ENCODE assay signal across 8 cellular contexts in genomic region chr15:50003786-50004334, GRCh38.
DNase-seq lines count a peak whose midpoint lies in the region; ATAC-seq and TF ChIP-seq lines count a peak whose summit lies in the region.

No MANE protein-coding gene starts in this region.

- no peaks in the 10 kb centered on the region for H3K9me3 ChIP-seq in hepatocyte (ENCODE audit: low read depth)

- H3K4me1 Mint-ChIP-seq in T-cell, result peaks cover 0 to 12% (median 5%) of the 10 kb centered on the region in 3 donors

- peak; percentile 60 for DNase-seq in NB4 (ENCODE audit: low read depth)
- peak; percentile 4 to 66 (median 46) for DNase-seq in T-cell
- DNase-seq in anterior cingulate cortex (lab: John Stamatoyannopoulos, UW), result peak in 55 of 58 donors; percentile 3 to 85 (median 65)
- DNase-seq in hepatocyte (ENCODE audit: low spot score), result peak; percentile 93
- peak; percentile 93 for DNase-seq in sciatic nerve (ENCODE audit: low spot score)
- no peak for DNase-seq in NCI-H2227 treated with DMSO at 0.1 percent for 48 hours (lab: John Stamatoyannopoulos, UW)

- no peaks in the 10 kb centered on the region for H3K36me3 ChIP-seq in hepatocyte (replicated peaks; ENCODE audit: insufficient read depth, low read depth)

- H3K4me3 ChIP-seq in GM12875 (ENCODE audit: low read depth, low read length), result no peak overlapping the region
- H3K4me3 ChIP-seq in NB4 (ENCODE audit: low read depth, low read length), result no peak overlapping the region
- no peak overlapping the region for H3K4me3 ChIP-seq in hepatocyte

- CTCF ChIA-PET in T-cell (lab: Charles Lee), result interaction anchor here (0.5 to 2.8 kb wide), 6 partner anchors 127 to 1142 kb away, joined by 3 to 17 read pairs (median 4); no protein-coding TSS in a partner anchor

- H2AFZ ChIP-seq in hepatocyte, result peak overlapping the region; percentile 20

- intact Hi-C loops in sciatic nerve (cut with DNase I), result no loop called here

- no peak for TF ChIP-seq POLR2A in NB4 (IDR thresholded peaks at IDR 0.05; ENCODE audit: extremely low read depth, insufficient read length)

- ATAC-seq in HG02623 (IDR thresholded peaks at IDR 0.05; ENCODE audit: unreplicated experiment), result peak; percentile 99
- ATAC-seq in T-cell (replicated peaks in 1 of 4), result peak; percentile 77 to 96 (median 83)
- ATAC-seq in sciatic nerve, result peak; percentile 99

- POLR2A ChIA-PET in T-cell (lab: Charles Lee), result no interaction called here

- H3K4me1 ChIP-seq in hepatocyte (ENCODE audit: insufficient read depth), result peaks cover 9% of the 10 kb centered on the region

- no peaks in the 10 kb centered on the region for H4K20me1 ChIP-seq in hepatocyte (ENCODE audit: insufficient read depth, poor library complexity, severe bottlenecking)

- H3K27me3 Mint-ChIP-seq in T-cell, result peaks cover 3 to 6% of the 10 kb centered on the region in 2 donors

- WGBS in hepatocyte (ENCODE audit: low lambda C conversion rate, missing lambda C conversion rate), result 37% methylated on average over 13 of the region's 13 CpGs

- peak; percentile 82 for TF ChIP-seq CTCF in GM12875 (IDR thresholded peaks at IDR 0.05; ENCODE audit: borderline replicate concordance, insufficient read depth, low read depth, low read length)
- TF ChIP-seq CTCF in NB4 (IDR thresholded peaks at IDR 0.05; ENCODE audit: low read depth, low read length), result peak; percentile 28
- TF ChIP-seq CTCF in hepatocyte (IDR thresholded peaks at IDR 0.05; ENCODE audit: poor library complexity), result peak; percentile 85

- peak overlapping the region; percentile 49 for H3K4me2 ChIP-seq in hepatocyte

- H3K9me3 Mint-ChIP-seq in T-cell, result no peaks in the 10 kb centered on the region

- no peaks in the 10 kb centered on the region for H3K36me3 Mint-ChIP-seq in T-cell

- peak overlapping the region in 1 of 2 donors; percentile 46 for H3K27ac Mint-ChIP-seq in T-cell

- peak overlapping the region; percentile 45 for H3K27ac ChIP-seq in hepatocyte

- H3K79me2 ChIP-seq in hepatocyte, result no peaks in the 10 kb centered on the region

- no peaks in the 10 kb centered on the region for H3K9me2 ChIP-seq in hepatocyte (replicated peaks; ENCODE audit: insufficient read depth)

- H3K4me3 Mint-ChIP-seq in T-cell, result no peak overlapping the region

- H3K27me3 ChIP-seq in hepatocyte, result no peaks in the 10 kb centered on the region

Comparison
In these comparisons a context has a peak if more than half of its experiments do, and no peak if none do; other contexts are left out.
1. CTCF ChIP-seq: peak in every context shown above with its lines; median percentile 85 in hepatocyte; 82 in GM12875; 28 in NB4.